ENCODE assay signal across 26 cellular contexts in the genomic region with DNA sequence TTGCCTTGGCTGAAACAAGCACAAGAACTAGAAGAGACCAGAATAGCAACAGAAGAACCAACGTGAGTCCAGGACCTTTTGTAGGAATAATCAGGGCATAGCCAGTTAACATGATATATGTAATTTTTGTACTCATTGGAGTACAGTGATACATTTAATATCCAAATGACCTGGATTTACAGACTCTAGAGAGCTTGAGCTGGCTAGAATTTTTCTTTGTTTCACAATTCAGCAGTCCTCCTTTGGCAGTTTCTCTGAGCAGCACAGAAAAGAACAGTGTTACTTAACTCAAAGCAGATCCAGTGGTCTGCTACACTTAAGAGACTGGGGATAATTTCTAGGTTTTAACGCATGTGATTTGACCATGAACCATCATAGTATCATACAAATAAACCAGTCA.
"Had no signal": no experiment of that assay in that cellular context is flagged by ENCODE, and none has a peak within 500 bp of the region (broad histone marks: within the 10 kb centered on the region; RNA-seq: fewer than 3 reads in every experiment).

No MANE protein-coding gene starts in this region.

- H3K9me3 ChIP-seq: heart right ventricle, mucosa of descending colon, neutrophil, pancreas, thoracic aorta, tibial nerve, upper lobe of left lung had no signal

- FAIRE-seq: pancreas, small intestine, urothelium cell line had no signal

- H3K27me3 ChIP-seq: dorsolateral prefrontal cortex, heart right ventricle, neutrophil, pancreas, tibial nerve, upper lobe of left lung had no signal

- H3K36me3 ChIP-seq: neutrophil, pancreas, upper lobe of left lung had no signal

- H3K4me1 ChIP-seq: foreskin keratinocyte, pancreas had no signal

- ATAC-seq: foreskin keratinocyte; left colon; mucosa of descending colon; natural killer cell treated with Interleukin-12 subunit alpha and Interleukin-12 subunit beta and Interleukin-15 and Interleukin-18, amount 100 ng/mL, for 72 hours; stimulated activated naive B cell treated with anti-CD40 and anti-IgM and Interleukin-4, amounts not matched to agents 10 μg/mL and 1 μg/mL and 100 μg/mL, for 72 hours had no signal

- H3K27ac ChIP-seq: dorsolateral prefrontal cortex, foreskin keratinocyte, heart right ventricle, neutrophil, pancreas, thoracic aorta, tibial nerve, upper lobe of left lung had no signal

- DNase-seq: cerebellar nuclear complex; cortex of kidney; dorsolateral prefrontal cortex; effector CD4-positive, alpha-beta T cell; foreskin keratinocyte; glutamatergic neuron; heart right ventricle; hippocampal formation; islet precursor cell; kidney glomerular epithelial cell; left colon; mucosa of descending colon; naive B cell; pancreas; retina; small intestine; stimulated activated CD4-positive, alpha-beta T cell treated with anti-CD3 and anti-CD28 coated beads, Interleukin-15, amount 100 ng/mL, for 24 hours; stimulated activated CD4-positive, alpha-beta T cell treated with anti-CD3 and anti-CD28 coated beads, Interleukin-2, amount 100 ng/mL, for 48 hours; stimulated activated naive B cell treated with anti-CD40 and anti-IgM and Interleukin-4, amounts not matched to agents 10 μg/mL and 1 μg/mL and 100 μg/mL, for 72 hours; upper lobe of left lung had no signal

- H3K4me3 ChIP-seq: dorsolateral prefrontal cortex, heart right ventricle, lung, mucosa of descending colon, pancreas, thoracic aorta, tibial nerve, upper lobe of left lung had no signal
